Comparison of ENCODE assay signal across 8 cellular contexts in genomic region chr11:118359295-118359958, GRCh38. TPM values are rescaled to one million over a fixed set of nuclear protein-coding genes. Genes with fewer than 3 reads are reported as not detected.
DNase-seq lines count a peak whose midpoint lies in the region; ATAC-seq, FAIRE-seq and TF ChIP-seq lines count a peak whose summit lies in the region.

TSS of gene UBE4A (plus strand) at chr11:118359600. CDS start at chr11:118365081, 5,481 bp downstream.

- H3K27ac ChIP-seq in HepG2 (ENCODE audit: extremely low read length, insufficient read depth, low read length) = peak within 1 kb of the TSS; percentile 74

- TF ChIP-seq RAD21 in HepG2 (CRISPR knock-in tag; IDR thresholded peaks at IDR 0.05) = peak; percentile 20; the same call in 1 of the 2 replicates

- no peaks in the 10 kb centered on the region for H3K27me3 ChIP-seq in BE2C
- H3K27me3 ChIP-seq in HepG2 (ENCODE audit: control insufficient read depth in 1 of 2, insufficient read depth in 2 of 2, low read length in 2 of 2) = no peaks in the 10 kb centered on the region; a peak in 1 of 5 replicates

- H3K79me2 ChIP-seq in HepG2 (ENCODE audit: insufficient read depth, low read length) = peaks cover 41% of the 10 kb centered on the region

- H3K36me3 ChIP-seq in BE2C (no peaks in the 10 kb centered on the region; the same call in 1 of the 2 replicates), HepG2 (replicated peaks in 1 of 2; ENCODE audit: control insufficient read depth in 1 of 2, insufficient read depth in 2 of 2, low read length in 2 of 2) (peaks cover 0 to 3% of the 10 kb centered on the region in 2 experiments; a peak in 3 of 5 replicates)

- intact Hi-C loops in HepG2 (cut with micrococcal nuclease; ENCODE audit: unreplicated experiment) = no loop called here

- no peaks in the 10 kb centered on the region for H3K4me1 ChIP-seq in BE2C
- H3K4me1 ChIP-seq in HepG2 (ENCODE audit: insufficient read depth, low read length) = peaks cover 29% of the 10 kb centered on the region

- TF ChIP-seq EP300 in HepG2 (IDR thresholded peaks at IDR 0.05; ENCODE audit: low read depth in 2 of 2, low read length in 2 of 2) (peak in 1 of 2 experiments; percentile 33; a peak in 1 of 4 replicates), HepG2 (CRISPR knock-in tag; IDR thresholded peaks at IDR 0.05; ENCODE audit: borderline replicate concordance) (no peak)

- in situ Hi-C loops in HepG2 (cut with HindIII; ENCODE audit: extremely low pct_ligation_motif_present, low pct_unique_long_range_greater_than_20kb) = loop anchor here (10.0 kb wide), 1 partner anchor 165 kb away; no protein-coding TSS in a partner anchor

- POLR2A ChIA-PET in HepG2 (lab: Yijun Ruan, JAX) = interaction anchor here (0.7 to 1.1 kb wide), 3 partner anchors 38 to 164 kb away, joined by 3 to 5 read pairs (median 3); partner anchors contain the start of gene MPZL3

- H2AFZ ChIP-seq in HepG2 (ENCODE audit: low read length) = peak within 1 kb of the TSS; percentile 95

- H4K20me1 ChIP-seq in HepG2 (ENCODE audit: insufficient read depth, low read length) = no peaks in the 10 kb centered on the region

- no peak for TF ChIP-seq CTCF in BE2C (IDR thresholded peaks at IDR 0.05; ENCODE audit: low read depth, low read length)
- no peak for TF ChIP-seq CTCF in HepG2 (CRISPR knock-in tag; IDR thresholded peaks at IDR 0.05)

- H3K4me2 ChIP-seq in HepG2 (ENCODE audit: low read depth, low read length) = peak within 1 kb of the TSS; percentile 92

- H3K4me3 ChIP-seq in BE2C (ENCODE audit: low read depth, low read length) = peak within 1 kb of the TSS; percentile 99
- H3K4me3 ChIP-seq in HepG2 (replicated peaks in 1 of 3; ENCODE audit: insufficient read depth in 1 of 3, low read depth in 2 of 3, low read length in 3 of 3) = peak within 1 kb of the TSS; percentile 72 to 89 (median 89)

- ATAC-seq in GM19324 (IDR thresholded peaks at IDR 0.05; ENCODE audit: low FRiP score, unreplicated experiment) = peak; percentile 91
- ATAC-seq in HG03565 (IDR thresholded peaks at IDR 0.05; ENCODE audit: unreplicated experiment) = peak; percentile 93
- ATAC-seq in HepG2 = peak; percentile 95

- WGBS in HepG2 (ENCODE audit: low lambda C conversion rate) = 14% methylated on average over 17 of the region's 33 CpGs

- peak; percentile 92 to 94 for TF ChIP-seq POLR2A in HepG2 (IDR thresholded peaks at IDR 0.05; ENCODE audit: insufficient read depth in 1 of 2, low read depth in 2 of 2, low read length in 2 of 2)

- FAIRE-seq in HepG2 (lab: Jason Lieb, UNC) = peak; percentile 86

- BruUV-seq in HepG2 (replicated peaks; lab: Mats Ljungman, UMichigan) = no TSS peak

- DNase-seq in BE2C = peak; percentile 96
- DNase-seq in NCI-H774 (lab: John Stamatoyannopoulos, UW) = peak; percentile 95
- peak; percentile 98 to 99 for DNase-seq in activated CD4-positive, alpha-beta T cell treated with anti-CD3 and anti-CD28 coated beads, Interleukin-2, amount 50 U/mL, for 4 hours
- DNase-seq in dermis microvascular lymphatic vessel endothelial cell (ENCODE audit: low read depth in 2 of 2) = peak; percentile 90 to 94
- peak; percentile 88 for DNase-seq in HepG2 (ENCODE audit: low spot score)
- DNase-seq in stimulated activated CD4-positive, alpha-beta T cell treated with anti-CD3 and anti-CD28 coated beads, Interleukin-4, amount 100 ng/mL, for 1 hour = peak; percentile 98

- peak within 1 kb of the TSS; percentile 93 for H3K9ac ChIP-seq in HepG2 (ENCODE audit: insufficient read depth, low read depth, low read length)

- CTCF ChIA-PET in HepG2 (lab: Yijun Ruan, JAX; ENCODE audit: low intra/inter-chr PET ratio, low total read pairs) = no interaction called here

- H3K9me3 ChIP-seq in BE2C = no peaks in the 10 kb centered on the region
- H3K9me3 ChIP-seq in HepG2 (ENCODE audit: low read length) = no peaks in the 10 kb centered on the region

TF ChIP-seq in HepG2, 621 proteins besides CTCF, POLR2A, EP300 and RAD21 (continues in another document):
- TF ChIP-seq ZNF772 (CRISPR knock-in tag; IDR thresholded peaks at IDR 0.05) (0 out of 2 replicates have a peak, but pooled peaks have one; percentile 29), SP140L (CRISPR knock-in tag; IDR thresholded peaks at IDR 0.05; ENCODE audit: borderline replicate concordance) (no peak), RCOR2 (CRISPR knock-in tag; IDR thresholded peaks at IDR 0.05) (0 out of 2 replicates have a peak, but pooled peaks have one; percentile 46), CAMTA2 (CRISPR knock-in tag; IDR thresholded peaks at IDR 0.05; ENCODE audit: borderline replicate concordance) (no peak), ETV5 (CRISPR knock-in tag; IDR thresholded peaks at IDR 0.05; ENCODE audit: borderline replicate concordance) (peak; percentile 89), HDAC1 (CRISPR knock-in tag; IDR thresholded peaks at IDR 0.05) (peak; percentile 93), HOMEZ (CRISPR knock-in tag; IDR thresholded peaks at IDR 0.05; ENCODE audit: low read depth) (peak; percentile 73), ZNF205 (CRISPR knock-in tag; IDR thresholded peaks at IDR 0.05) (0 out of 2 replicates have a peak, but pooled peaks have one; percentile 32), NR2C2 (CRISPR knock-in tag; IDR thresholded peaks at IDR 0.05; ENCODE audit: borderline replicate concordance) (peak; percentile 98), YY1 (IDR thresholded peaks at IDR 0.05; ENCODE audit: insufficient read depth, insufficient replicate concordance, low read depth, low read length) (peak; percentile 17), ESRRA (CRISPR knock-in tag; IDR thresholded peaks at IDR 0.05; ENCODE audit: low read depth) (0 out of 2 replicates have a peak, but pooled peaks have one; percentile 34), PHF20 (CRISPR knock-in tag; IDR thresholded peaks at IDR 0.05) (peak; percentile 100), STAT6 (CRISPR knock-in tag; IDR thresholded peaks at IDR 0.05; ENCODE audit: borderline replicate concordance) (0 out of 2 replicates have a peak, but pooled peaks have one; percentile 31)

RNA-seq across cellular contexts. Expression of gene UBE4A, which starts in this region (rescaled TPM):
- polyA plus RNA-seq in BE2C (2012; ENCODE audit: insufficient read depth, insufficient read length, low read depth) = 15.4 TPM
- total RNA-seq in dermis microvascular lymphatic vessel endothelial cell = 20.2 and 26.0 TPM in 2 replicates
- 24.8 and 32.7 TPM in 2 replicates for total RNA-seq in HepG2 (2016; rRNA removed; fragmentation: Illumina TruSeq; extraction: Trizol)
- 9.0 and 10.7 TPM in 2 replicates for total RNA-seq in HepG2 (2016; cell fraction: cytosol; rRNA removed; fragmentation: Illumina TruSeq; extraction: Trizol; ENCODE audit: low read depth)
- 24.4 and 32.2 TPM in 2 replicates for total RNA-seq in HepG2 (2016; cell fraction: insoluble cytoplasmic fraction; rRNA removed; fragmentation: Illumina TruSeq; extraction: Trizol)
- total RNA-seq in HepG2 (2016; cell fraction: membrane; rRNA removed; fragmentation: Illumina TruSeq; extraction: Trizol) = 8.6 and 10.2 TPM in 2 replicates
- 51.5 and 55.7 TPM in 2 replicates for total RNA-seq in HepG2 (2016; cell fraction: nucleus; rRNA removed; fragmentation: Illumina TruSeq; extraction: Trizol)
- 14.7 and 15.1 TPM in 2 replicates for polyA plus RNA-seq in HepG2 (2011; rRNA removed)
- 6.3 and 10.9 TPM in 2 replicates for polyA plus RNA-seq in HepG2 (2011; cell fraction: cytosol; rRNA removed)
- polyA plus RNA-seq in HepG2 (2011; cell fraction: nucleus; rRNA removed) = 22.7 and 27.7 TPM in 2 replicates
- polyA plus RNA-seq in HepG2 (2012) = 14.2 and 17.5 TPM in 2 replicates
- 10.2 and 10.9 TPM in 2 replicates for polyA plus RNA-seq in HepG2 (2016; cell fraction: cytosol; fragmentation: Illumina TruSeq; extraction: Trizol; ENCODE audit: low read depth)
- 14.3 and 15.0 TPM in 2 replicates for polyA plus RNA-seq in HepG2 (2016; cell fraction: insoluble cytoplasmic fraction; fragmentation: Illumina TruSeq; extraction: Trizol; ENCODE audit: low read depth)
- 2.3 and 3.4 TPM in 2 replicates for polyA plus RNA-seq in HepG2 (2016; cell fraction: membrane; fragmentation: Illumina TruSeq; extraction: Trizol; ENCODE audit: low read depth)
- polyA plus RNA-seq in HepG2 (2016; cell fraction: nucleus; fragmentation: Illumina TruSeq; extraction: Trizol; ENCODE audit: insufficient read depth, low read depth) = 56.7 and 57.0 TPM in 2 replicates
- 20.3 and 25.5 TPM in 2 replicates for polyA minus RNA-seq in HepG2 (2011; rRNA and poly(A)+ RNA removed; ENCODE audit: low replicate concordance)
- polyA minus RNA-seq in HepG2 (2011; cell fraction: cytosol; rRNA and poly(A)+ RNA removed) = 21.0 and 25.3 TPM in 2 replicates
- polyA minus RNA-seq in HepG2 (2011; cell fraction: nucleus; rRNA and poly(A)+ RNA removed) = 25.1 and 32.6 TPM in 2 replicates

Comparison
In these comparisons a context has a peak if more than half of its experiments do, and no peak if none do; other contexts are left out.
1. Peak in every context shown above with its lines: DNase-seq, ATAC-seq, H3K4me3 ChIP-seq and H3K27ac ChIP-seq.